21 cellular contexts compared by ENCODE assay signal in genomic region chr2:381919-382833, GRCh38.
"Had no signal": no experiment of that assay in that cellular context is flagged by ENCODE, and none has a peak within 500 bp of the region (broad histone marks: within the 10 kb centered on the region; RNA-seq: fewer than 3 reads in every experiment).

No MANE protein-coding gene starts in this region.

- H3K4me1 Mint-ChIP-seq: activated naive CD4-positive, alpha-beta T cell treated with anti-CD3 and anti-CD28 coated beads, Interleukin-2, amount 10 ng/mL, durations not matched to agents 7 days and 5 days; activated naive CD8-positive, alpha-beta T cell treated with anti-CD3 and anti-CD28 coated beads for 36 hours; T-helper 17 cell had no signal

- H3K27me3 Mint-ChIP-seq: T-helper 17 cell had no signal

- H3K36me3 Mint-ChIP-seq: activated CD4-positive, alpha-beta memory T cell treated with anti-CD3 and anti-CD28 coated beads for 36 hours; activated naive CD4-positive, alpha-beta T cell treated with anti-CD3 and anti-CD28 coated beads, Interleukin-2, amount 10 ng/mL, durations not matched to agents 7 days and 5 days; activated naive CD8-positive, alpha-beta T cell treated with anti-CD3 and anti-CD28 coated beads for 36 hours had no signal

- ATAC-seq: activated T-cell treated with anti-CD3 and anti-CD28 coated beads, Interleukin-2, amount 50 U/mL, for 4 hours; T-helper 17 cell had no signal

- H3K9ac ChIP-seq: KMS-11 had no signal

- DNase-seq: activated B cell treated with CpG ODN at 0.5 μM for 24 hours; activated CD4-positive, alpha-beta memory T cell treated with anti-CD3 and anti-CD28 coated beads for 36 hours; activated CD4-positive, alpha-beta T cell treated with anti-CD3 and anti-CD28 coated beads, Interleukin-2, amount 10 ng/mL, durations not matched to agents 7 days and 5 days; activated CD8-positive, alpha-beta memory T cell treated with anti-CD3 and anti-CD28 coated beads for 24 hours; activated gamma-delta T cell; activated naive CD4-positive, alpha-beta T cell treated with anti-CD3 and anti-CD28 coated beads, Interleukin-2, amount 10 ng/mL, durations not matched to agents 7 days and 5 days; activated naive CD8-positive, alpha-beta T cell treated with anti-CD3 and anti-CD28 coated beads for 36 hours; activated T-cell treated with anti-CD3 and anti-CD28 coated beads, Interleukin-2, amount 50 U/mL, for 4 hours; NCI-H1092; NCI-H1417; NCI-H1930; NCI-H2107; NCI-H2171 treated with DMSO at 0.1 percent for 48 hours; NCI-H345; NCI-H510A; NCI-H526 treated with DMSO at 0.1 percent for 48 hours; NCI-H82; SIG-M5; T-helper 17 cell; T-helper 9 cell had no signal

- H3K27ac ChIP-seq: KMS-11 had no signal

- H3K27ac Mint-ChIP-seq: activated B cell treated with CpG ODN at 0.5 μM for 24 hours; activated CD4-positive, alpha-beta memory T cell treated with anti-CD3 and anti-CD28 coated beads for 36 hours; activated CD4-positive, alpha-beta T cell treated with anti-CD3 and anti-CD28 coated beads, Interleukin-2, amount 10 ng/mL, durations not matched to agents 7 days and 5 days; activated naive CD4-positive, alpha-beta T cell treated with anti-CD3 and anti-CD28 coated beads, Interleukin-2, amount 10 ng/mL, durations not matched to agents 7 days and 5 days; activated naive CD8-positive, alpha-beta T cell treated with anti-CD3 and anti-CD28 coated beads for 36 hours; T-helper 17 cell had no signal

- H3K4me2 ChIP-seq: KMS-11 had no signal

- H3K4me3 Mint-ChIP-seq: activated B cell treated with CpG ODN at 0.5 μM for 24 hours; activated CD4-positive, alpha-beta memory T cell treated with anti-CD3 and anti-CD28 coated beads for 36 hours; activated CD4-positive, alpha-beta T cell treated with anti-CD3 and anti-CD28 coated beads, Interleukin-2, amount 10 ng/mL, durations not matched to agents 7 days and 5 days; activated naive CD4-positive, alpha-beta T cell treated with anti-CD3 and anti-CD28 coated beads, Interleukin-2, amount 10 ng/mL, durations not matched to agents 7 days and 5 days; activated naive CD8-positive, alpha-beta T cell treated with anti-CD3 and anti-CD28 coated beads for 36 hours; activated T-cell treated with anti-CD3 and anti-CD28 coated beads, Interleukin-2, amount 50 U/mL, for 4 hours; T-helper 17 cell had no signal
